Comparison of ENCODE assay signal across 9 cellular contexts in genomic region chrX:149825424-149825823, GRCh38. TPM values are rescaled to one million over a fixed set of nuclear protein-coding genes. Genes with fewer than 3 reads are reported as not detected.
A peak's percentile ranks its signal among the peaks of the same experiment; 100 is the strongest.
DNase-seq lines count a peak whose midpoint lies in the region; ATAC-seq and TF ChIP-seq lines count a peak whose summit lies in the region.
"Had no signal": no experiment of that assay in that cellular context is flagged by ENCODE, and none has a peak within 500 bp of the region (broad histone marks: within the 10 kb centered on the region; RNA-seq: fewer than 3 reads in every experiment).

No MANE protein-coding gene starts in this region.

- H3K27me3 ChIP-seq in breast epithelium (no peaks in the 10 kb centered on the region), endodermal cell (ENCODE audit: control insufficient read depth, insufficient read depth, low read length, poor library complexity, severe bottlenecking) (no peaks in the 10 kb centered on the region)

- no peak for ATAC-seq in T-cell (replicated peaks in 1 of 4)
- no peak for ATAC-seq in HG02642 (IDR thresholded peaks at IDR 0.05; ENCODE audit: poor library complexity, unreplicated experiment)
- ATAC-seq in HG02973 (IDR thresholded peaks at IDR 0.05; ENCODE audit: unreplicated experiment): no peak

- intact Hi-C loops in MCF 10A (cut with micrococcal nuclease): no loop called here
- intact Hi-C loops in breast epithelium (cut with DNase I; ENCODE audit: low total_unique reads): no loop called here

- H3K9ac ChIP-seq in endodermal cell (ENCODE audit: extremely low read depth, low read length, poor library complexity, severe bottlenecking): no peak overlapping the region

- H3K36me3 Mint-ChIP-seq in MCF 10A (ENCODE audit: insufficient read depth, unreplicated experiment) (no peaks in the 10 kb centered on the region), T-cell (no peaks in the 10 kb centered on the region), endodermal cell (ENCODE audit: low read depth) (peaks cover 3% of the 10 kb centered on the region)

- peaks cover 8% of the 10 kb centered on the region for H3K9me3 Mint-ChIP-seq in MCF 10A (ENCODE audit: unreplicated experiment)
- H3K9me3 Mint-ChIP-seq in T-cell: no peaks in the 10 kb centered on the region
- H3K9me3 Mint-ChIP-seq in endodermal cell: peaks cover 76% of the 10 kb centered on the region

- 37% methylated on average over 3 of the region's 3 CpGs; no CpG with 5 or more reads in 1 of the 2 experiments for WGBS in endodermal cell (ENCODE audit: insufficient coverage in 1 of 2, insufficient read length in 1 of 2), 2 experiments

- no TSS peak for BruUV-seq in MCF 10A (replicated peaks; lab: Mats Ljungman, UMichigan)

- DNase-seq in MCF 10A (ENCODE audit: unreplicated experiment) (peak; percentile 40), breast epithelium (ENCODE audit: low spot score in 2 of 2) (no peak), T-cell (peak in 27 of 34 experiments; percentile 9 to 55 (median 27)), endodermal cell (peak; percentile 79), occipital lobe (lab: John Stamatoyannopoulos, UW) (no peak)
- DNase-seq in stimulated activated CD8-positive, alpha-beta memory T cell treated with anti-CD3 and anti-CD28 coated beads, Interleukin-2, amount 100 ng/mL, for 48 hours (ENCODE audit: low read depth in 2 of 2): peak; percentile 33 to 49

- H3K4me3 ChIP-seq in breast epithelium (no peak overlapping the region), endodermal cell (ENCODE audit: low read length) (no peak overlapping the region)

- no peak overlapping the region for H3K27ac Mint-ChIP-seq in MCF 10A (ENCODE audit: low read depth, unreplicated experiment)
- no peak overlapping the region for H3K27ac Mint-ChIP-seq in T-cell
- H3K27ac Mint-ChIP-seq in endodermal cell: no peak overlapping the region

- H3K4me1 Mint-ChIP-seq in MCF 10A (ENCODE audit: insufficient read depth, unreplicated experiment) (peaks cover 12% of the 10 kb centered on the region), T-cell (peaks cover 15 to 29% (median 20%) of the 10 kb centered on the region in 3 donors), endodermal cell (peaks cover 26% of the 10 kb centered on the region)

- TF ChIP-seq POLR2A in breast epithelium (IDR thresholded peaks at IDR 0.05): no peak

- no peaks in the 10 kb centered on the region for H3K9me3 ChIP-seq in breast epithelium
- no peaks in the 10 kb centered on the region for H3K9me3 ChIP-seq in endodermal cell (ENCODE audit: control insufficient read depth, low read length)

- H3K27me3 Mint-ChIP-seq in MCF 10A (ENCODE audit: insufficient read depth, unreplicated experiment) (peaks cover 30% of the 10 kb centered on the region), T-cell (peaks cover 7 to 40% of the 10 kb centered on the region in 2 donors), endodermal cell (ENCODE audit: insufficient read depth) (peaks cover 3% of the 10 kb centered on the region)

- H3K4me3 Mint-ChIP-seq in MCF 10A (ENCODE audit: unreplicated experiment) (no peak overlapping the region), T-cell (no peak overlapping the region), endodermal cell (no peak overlapping the region)

- H3K36me3 ChIP-seq in breast epithelium (no peaks in the 10 kb centered on the region), endodermal cell (ENCODE audit: control insufficient read depth, insufficient read depth, low read length) (no peaks in the 10 kb centered on the region)

- CTCF ChIA-PET in MCF 10A (lab: Yijun Ruan, JAX): no interaction called here
- CTCF ChIA-PET in T-cell (lab: Charles Lee): interaction anchor here (0.5 to 0.6 kb wide), 2 partner anchors 1146 to 1177 kb away, joined by 5 to 9 read pairs; no protein-coding TSS in a partner anchor

- peak; percentile 18 for TF ChIP-seq CTCF in MCF 10A (IDR thresholded peaks at IDR 0.05; ENCODE audit: unreplicated experiment)
- no peak for TF ChIP-seq CTCF in breast epithelium (IDR thresholded peaks at IDR 0.05)
- TF ChIP-seq CTCF in endodermal cell (conservative IDR thresholded peaks at IDR 0.05): peak; percentile 68

- H3K27ac ChIP-seq in breast epithelium: no peak overlapping the region
- H3K27ac ChIP-seq in endodermal cell (ENCODE audit: low read depth, low read length): no peak overlapping the region

- POLR2A ChIA-PET in MCF 10A (lab: Yijun Ruan, JAX): no interaction called here
- POLR2A ChIA-PET in T-cell (lab: Charles Lee): no interaction called here

- H3K4me1 ChIP-seq in breast epithelium: no peaks in the 10 kb centered on the region
- H3K4me1 ChIP-seq in endodermal cell (ENCODE audit: control insufficient read depth, insufficient read depth, low read length): no peaks in the 10 kb centered on the region

RNA-seq across cellular contexts. Expression of gene MAGEA9, which starts 43.7 kb away (rescaled TPM):
- total RNA-seq in MCF 10A (2022) (not detected in 2 replicates), breast epithelium (not detected), T-cell (not detected), endodermal cell (not detected), occipital lobe (not detected)
- not detected for polyA plus RNA-seq in endodermal cell (2013, experiment 1 of 2)
- polyA plus RNA-seq in endodermal cell (2013, experiment 2 of 2): not detected
- polyA plus RNA-seq: adipose tissue had no signal

RNA-seq across cellular contexts. Expression of gene HSFX1, which starts 51.6 kb away (rescaled TPM):
- total RNA-seq in MCF 10A (2022) (0.61 TPM in 1 of 2 replicates, not detected in the other), breast epithelium (1 to 10 TPM in 2 of 3 donors, under 1 TPM in 1; 0.32 to 2.0 (median 1.3) TPM), T-cell (1 to 10 TPM in 3 of 5 donors, under 1 TPM in 2; 0.50 to 3.2 (median 1.8) TPM), endodermal cell (1 to 10 TPM; 3.2 to 3.4 TPM), occipital lobe (1.7 TPM)
- polyA plus RNA-seq in endodermal cell (2013, experiment 1 of 2): 1.2 TPM
- polyA plus RNA-seq in endodermal cell (2013, experiment 2 of 2): 1.1 TPM

RNA-seq across cellular contexts. Expression of gene MAGEA8, which starts 55.6 kb away (rescaled TPM):
- total RNA-seq in MCF 10A (2022) (not detected in 2 replicates), breast epithelium (not detected), T-cell (not detected), endodermal cell (not detected), occipital lobe (not detected)
- not detected for polyA plus RNA-seq in endodermal cell (2013, experiment 1 of 2)
- not detected for polyA plus RNA-seq in endodermal cell (2013, experiment 2 of 2)
- polyA plus RNA-seq: adipose tissue had no signal

Comparison
In these comparisons a context has a peak if more than half of its experiments do, and no peak if none do; other contexts are left out.
1. DNase-seq: peak in MCF 10A (single experiment), T-cell (27 of 34), endodermal cell (single experiment) and stimulated activated CD8-positive, alpha-beta memory T cell treated with anti-CD3 and anti-CD28 coated beads, Interleukin-2, amount 100 ng/mL, for 48 hours (2 of 2); none in breast epithelium (0 of 2) and occipital lobe (single experiment).
2. CTCF ChIP-seq: peak in MCF 10A (single experiment) and endodermal cell (single experiment); none in breast epithelium (0 of 3).